8 cellular contexts compared by ENCODE assay signal in genomic region chr1:231626951-231627614, GRCh38. TPM values are rescaled to one million over a fixed set of nuclear protein-coding genes. Genes with fewer than 3 reads are reported as not detected.
DNase-seq lines count a peak whose midpoint lies in the region; ATAC-seq and TF ChIP-seq lines count a peak whose summit lies in the region.

No MANE protein-coding gene starts in this region.

- H4K20me1 ChIP-seq in H9 (ENCODE audit: control insufficient read depth, insufficient read depth, insufficient read length), result no peaks in the 10 kb centered on the region

- no peak overlapping the region for H2BK12ac ChIP-seq in H9 (ENCODE audit: insufficient read length, low read depth, low read length)

- H3K27ac Mint-ChIP-seq in H9, result no peak overlapping the region
- H3K27ac Mint-ChIP-seq in activated CD4-positive, alpha-beta T cell treated with anti-CD3 and anti-CD28 coated beads for 36 hours, result peak overlapping the region; percentile 67
- no peak overlapping the region for H3K27ac Mint-ChIP-seq in stimulated activated naive CD8-positive, alpha-beta T cell treated with anti-CD3 and anti-CD28 coated beads, Interleukin-15, Interleukin-2, amounts not matched to agents 100 ng/mL and 50 ng/mL, for 24 hours

- H3K79me2 ChIP-seq in H9 (ENCODE audit: insufficient read depth, low read length), result no peaks in the 10 kb centered on the region

- peak overlapping the region; percentile 93 for H3K4me2 ChIP-seq in H9 (ENCODE audit: insufficient read depth, insufficient read length, low read length)

- no peaks in the 10 kb centered on the region for H3K9me3 Mint-ChIP-seq in H9
- no peaks in the 10 kb centered on the region for H3K9me3 Mint-ChIP-seq in activated CD4-positive, alpha-beta T cell treated with anti-CD3 and anti-CD28 coated beads for 36 hours (ENCODE audit: low read depth)
- no peaks in the 10 kb centered on the region for H3K9me3 Mint-ChIP-seq in stimulated activated naive CD8-positive, alpha-beta T cell treated with anti-CD3 and anti-CD28 coated beads, Interleukin-15, Interleukin-2, amounts not matched to agents 100 ng/mL and 50 ng/mL, for 24 hours

- H3K9me3 ChIP-seq in H9 (ENCODE audit: control insufficient read depth, low read depth, low read length) (no peaks in the 10 kb centered on the region), lung (ENCODE audit: control insufficient read depth in 2 of 2, insufficient read depth in 1 of 2, low read length in 1 of 2) (peaks cover 0 to 3% of the 10 kb centered on the region in 2 donors)
- no peaks in the 10 kb centered on the region for H3K9me3 ChIP-seq in effector memory CD4-positive, alpha-beta T cell (ENCODE audit: control insufficient read depth, low read length)

- peaks cover 53% of the 10 kb centered on the region for H3K27me3 Mint-ChIP-seq in H9 (ENCODE audit: low read depth)
- peaks cover 3% of the 10 kb centered on the region for H3K27me3 Mint-ChIP-seq in activated CD4-positive, alpha-beta T cell treated with anti-CD3 and anti-CD28 coated beads for 36 hours
- peaks cover 9% of the 10 kb centered on the region for H3K27me3 Mint-ChIP-seq in stimulated activated naive CD8-positive, alpha-beta T cell treated with anti-CD3 and anti-CD28 coated beads, Interleukin-15, Interleukin-2, amounts not matched to agents 100 ng/mL and 50 ng/mL, for 24 hours

- no peak overlapping the region for H4K5ac ChIP-seq in H9 (ENCODE audit: insufficient read length, low read depth, low read length)

- no peak overlapping the region for H2BK20ac ChIP-seq in H9 (ENCODE audit: low read depth, low read length, poor library complexity, severe bottlenecking)

- H3K27ac ChIP-seq in H9 (ENCODE audit: insufficient read length, low read depth, low read length) (no peak overlapping the region), lung (ENCODE audit: low read depth in 1 of 2, low read length in 1 of 2) (peak overlapping the region; percentile 91 to 94)
- peak overlapping the region; percentile 75 for H3K27ac ChIP-seq in effector memory CD4-positive, alpha-beta T cell (ENCODE audit: insufficient read depth, low read length, poor library complexity, severe bottlenecking)

- intact Hi-C loops in activated CD4-positive, alpha-beta T cell treated with anti-CD3 and anti-CD28 coated beads for 36 hours (cut with DNase I, micrococcal nuclease), result loop anchor here (1.0 to 10.0 kb wide), 3 partner anchors 178 to 1000 kb away; partner anchors contain the start of gene SPRTN (in 1 of the 2)

- no peak overlapping the region for H2BK5ac ChIP-seq in H9 (ENCODE audit: insufficient read length, low read length)

- peak overlapping the region; percentile 76 to 91 for H3K4me3 Mint-ChIP-seq in H9
- H3K4me3 Mint-ChIP-seq in activated CD4-positive, alpha-beta T cell treated with anti-CD3 and anti-CD28 coated beads for 36 hours, result peak overlapping the region; percentile 80
- H3K4me3 Mint-ChIP-seq in stimulated activated naive CD8-positive, alpha-beta T cell treated with anti-CD3 and anti-CD28 coated beads, Interleukin-15, Interleukin-2, amounts not matched to agents 100 ng/mL and 50 ng/mL, for 24 hours, result peak overlapping the region; percentile 92

- no peak overlapping the region for H3T11ph ChIP-seq in H9 (ENCODE audit: low read length)

- H4K8ac ChIP-seq in H9 (replicated peaks; ENCODE audit: insufficient read length, low read depth, low read length), result no peak overlapping the region

- no peak overlapping the region for H2BK15ac ChIP-seq in H9 (ENCODE audit: low read depth, low read length)

- peak overlapping the region; percentile 92 for H3K4me3 ChIP-seq in effector memory CD4-positive, alpha-beta T cell (ENCODE audit: insufficient read depth, low read depth, low read length, poor library complexity, severe bottlenecking)
- peak overlapping the region; percentile 92 for H3K4me3 ChIP-seq in lung

- H3K18ac ChIP-seq in H9 (ENCODE audit: insufficient read length, low read depth, low read length), result no peak overlapping the region

- no peak overlapping the region for H2AK5ac ChIP-seq in H9 (ENCODE audit: insufficient read length, low read length)

- H3K4me1 ChIP-seq in H9 (ENCODE audit: insufficient read depth, low read length), result no peaks in the 10 kb centered on the region; the same call in 1 of the 2 replicates
- peaks cover 30% of the 10 kb centered on the region for H3K4me1 ChIP-seq in effector memory CD4-positive, alpha-beta T cell (ENCODE audit: control insufficient read depth, insufficient read depth, low read length, poor library complexity, severe bottlenecking)
- peaks cover 0 to 11% of the 10 kb centered on the region in 2 donors for H3K4me1 ChIP-seq in lung (ENCODE audit: control insufficient read depth in 2 of 2, insufficient read depth in 2 of 2, low read length in 2 of 2)

- peak; percentile 54 for ATAC-seq in activated CD4-positive, alpha-beta T cell treated with anti-CD3 and anti-CD28 coated beads for 36 hours
- peak; percentile 65 for ATAC-seq in lung (ENCODE audit: insufficient read depth, low FRiP score)
- ATAC-seq in GM18519 (IDR thresholded peaks at IDR 0.05; ENCODE audit: low FRiP score, unreplicated experiment), result no peak

- POLR2A ChIA-PET in activated CD4-positive, alpha-beta T cell treated with anti-CD3 and anti-CD28 coated beads for 36 hours (lab: Charles Lee), result no interaction called here

- no peaks in the 10 kb centered on the region for H3K36me3 Mint-ChIP-seq in H9 (ENCODE audit: insufficient read depth in 1 of 3, low read depth in 3 of 3)
- H3K36me3 Mint-ChIP-seq in activated CD4-positive, alpha-beta T cell treated with anti-CD3 and anti-CD28 coated beads for 36 hours (ENCODE audit: low read depth), result no peaks in the 10 kb centered on the region
- no peaks in the 10 kb centered on the region for H3K36me3 Mint-ChIP-seq in stimulated activated naive CD8-positive, alpha-beta T cell treated with anti-CD3 and anti-CD28 coated beads, Interleukin-15, Interleukin-2, amounts not matched to agents 100 ng/mL and 50 ng/mL, for 24 hours (ENCODE audit: low read depth)

- no peak overlapping the region for H3K56ac ChIP-seq in H9 (ENCODE audit: insufficient read length, low read depth, low read length)

- H3K23ac ChIP-seq in H9 (ENCODE audit: insufficient read length, low read depth, low read length), result no peak overlapping the region

- H3K14ac ChIP-seq in H9 (ENCODE audit: insufficient read depth, low read length), result no peak overlapping the region; the same call in 1 of the 2 replicates

- TF ChIP-seq CTCF in H9 (conservative IDR thresholded peaks at IDR 0.05), result no peak
- TF ChIP-seq CTCF in lung (IDR thresholded peaks at IDR 0.05; ENCODE audit: control extremely low read depth, extremely low read depth), result no peak

- no CpG with 5 or more reads among the region's 49 CpGs for WGBS in H9 (ENCODE audit: extremely low coverage, insufficient read length, low lambda C conversion rate)
- WGBS in lung, 2 donors, result 0 to 1% methylated on average over 48 to 49 of the region's 49 CpGs

- H3K9ac ChIP-seq in H9 (ENCODE audit: extremely low read depth, insufficient read length, low read length), result no peak overlapping the region

- H2AFZ ChIP-seq in H9 (ENCODE audit: low read length), result no peak overlapping the region

- no peaks in the 10 kb centered on the region for H3K79me1 ChIP-seq in H9 (ENCODE audit: insufficient read depth, low read depth, low read length, poor library complexity, severe bottlenecking)

- peaks cover 15% of the 10 kb centered on the region for H3K23me2 ChIP-seq in H9 (ENCODE audit: insufficient read length, low read depth, low read length, poor library complexity, severe bottlenecking)

- CTCF ChIA-PET in activated CD4-positive, alpha-beta T cell treated with anti-CD3 and anti-CD28 coated beads for 36 hours (lab: Charles Lee), result interaction anchor here (0.6 kb wide), 1 partner anchor 557 kb away, joined by 3 read pairs; no protein-coding TSS in a partner anchor

- peaks cover 4% of the 10 kb centered on the region for H3K36me3 ChIP-seq in effector memory CD4-positive, alpha-beta T cell (ENCODE audit: control insufficient read depth, insufficient read depth, low read length)
- no peaks in the 10 kb centered on the region for H3K36me3 ChIP-seq in lung (ENCODE audit: control insufficient read depth in 2 of 2, insufficient read depth in 2 of 2, low read length in 2 of 2)

- DNase-seq in ELF-1 (ENCODE audit: low read depth, low spot score), result peak; percentile 77
- DNase-seq in H9, result peak; percentile 83
- DNase-seq in NCI-H1436 treated with DMSO at 0.1 percent for 48 hours (lab: John Stamatoyannopoulos, UW), result peak; percentile 20
- DNase-seq in activated CD4-positive, alpha-beta T cell treated with anti-CD3 and anti-CD28 coated beads for 36 hours, result peak; percentile 69
- DNase-seq in effector memory CD4-positive, alpha-beta T cell, result peak; percentile 15 to 34 (median 24)
- DNase-seq in lung (ENCODE audit: low spot score), result peak; percentile 63

- peaks cover 10 to 12% of the 10 kb centered on the region in 2 experiments for H3K4me1 Mint-ChIP-seq in H9
- peaks cover 32% of the 10 kb centered on the region for H3K4me1 Mint-ChIP-seq in activated CD4-positive, alpha-beta T cell treated with anti-CD3 and anti-CD28 coated beads for 36 hours
- peaks cover 30% of the 10 kb centered on the region for H3K4me1 Mint-ChIP-seq in stimulated activated naive CD8-positive, alpha-beta T cell treated with anti-CD3 and anti-CD28 coated beads, Interleukin-15, Interleukin-2, amounts not matched to agents 100 ng/mL and 50 ng/mL, for 24 hours (ENCODE audit: low read depth)

- H3K4ac ChIP-seq in H9 (ENCODE audit: low read depth, low read length), result no peak overlapping the region

- H2BK120ac ChIP-seq in H9 (ENCODE audit: low read depth, low read length, poor library complexity, severe bottlenecking), result no peak overlapping the region

- no peak overlapping the region for H4K91ac ChIP-seq in H9 (ENCODE audit: insufficient read length, low read depth, low read length)

- peaks cover 6% of the 10 kb centered on the region; the same call in 1 of the 2 replicates for H3K27me3 ChIP-seq in H9 (ENCODE audit: insufficient read depth, low read length)
- no peaks in the 10 kb centered on the region for H3K27me3 ChIP-seq in effector memory CD4-positive, alpha-beta T cell (replicated peaks; ENCODE audit: control insufficient read depth, insufficient read depth, low read length, poor library complexity, severe bottlenecking)
- H3K27me3 ChIP-seq in lung (ENCODE audit: control insufficient read depth, insufficient read depth), result no peaks in the 10 kb centered on the region

RNA-seq across cellular contexts. Expression of gene DISC1, which starts 0.5 kb away (rescaled TPM):
- total RNA-seq in H9 (2021) (2.1 and 2.5 TPM in 2 replicates), lung (10 to 100 TPM in 1 of 2 donors, 1 to 10 TPM in 1; 9.9 to 32.9 TPM)
- 1 to 10 TPM; 1.9 to 3.8 TPM for total RNA-seq in activated CD4-positive, alpha-beta T cell treated with anti-CD3 and anti-CD28 coated beads for 36 hours
- 1 to 10 TPM in 1 of 2 donors, under 1 TPM in 1; 0.98 to 2.4 TPM for polyA plus RNA-seq in lung

Comparison
In these comparisons a context has a peak if more than half of its experiments do, and no peak if none do; other contexts are left out.
1. DNase-seq: peak in every context shown above with its lines; median percentile 83 in H9; 77 in ELF-1; 69 in activated CD4-positive, alpha-beta T cell treated with anti-CD3 and anti-CD28 coated beads for 36 hours; 63 in lung; 24 in effector memory CD4-positive, alpha-beta T cell; 20 in NCI-H1436 treated with DMSO at 0.1 percent for 48 hours.